1 cellular context compared by ENCODE assay signal in the genomic region with DNA sequence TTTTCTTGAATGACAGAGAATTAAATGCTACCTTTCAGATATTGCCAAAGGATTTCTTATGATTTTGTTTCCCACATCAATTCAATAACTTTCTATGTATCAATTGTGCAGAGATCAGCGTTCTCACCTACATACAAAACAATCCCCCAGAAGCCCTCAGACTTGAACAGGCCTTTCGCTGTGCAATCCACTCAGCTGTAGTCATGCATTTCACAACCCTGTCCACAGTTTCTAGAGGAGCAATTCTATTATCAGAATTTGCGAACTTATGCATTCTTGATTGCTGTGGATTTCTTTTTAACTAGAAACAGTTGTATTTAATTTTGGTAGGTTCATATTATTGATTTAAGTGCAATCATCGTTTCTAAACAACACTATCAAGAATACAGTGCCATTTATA.
TF ChIP-seq lines count a peak whose summit lies in the region.

No MANE protein-coding gene starts in this region.

TF ChIP-seq in HepG2, 621 proteins besides CTCF, POLR2A, EP300 and RAD21 (continued from another document):
- TF ChIP-seq, protein P1, sequence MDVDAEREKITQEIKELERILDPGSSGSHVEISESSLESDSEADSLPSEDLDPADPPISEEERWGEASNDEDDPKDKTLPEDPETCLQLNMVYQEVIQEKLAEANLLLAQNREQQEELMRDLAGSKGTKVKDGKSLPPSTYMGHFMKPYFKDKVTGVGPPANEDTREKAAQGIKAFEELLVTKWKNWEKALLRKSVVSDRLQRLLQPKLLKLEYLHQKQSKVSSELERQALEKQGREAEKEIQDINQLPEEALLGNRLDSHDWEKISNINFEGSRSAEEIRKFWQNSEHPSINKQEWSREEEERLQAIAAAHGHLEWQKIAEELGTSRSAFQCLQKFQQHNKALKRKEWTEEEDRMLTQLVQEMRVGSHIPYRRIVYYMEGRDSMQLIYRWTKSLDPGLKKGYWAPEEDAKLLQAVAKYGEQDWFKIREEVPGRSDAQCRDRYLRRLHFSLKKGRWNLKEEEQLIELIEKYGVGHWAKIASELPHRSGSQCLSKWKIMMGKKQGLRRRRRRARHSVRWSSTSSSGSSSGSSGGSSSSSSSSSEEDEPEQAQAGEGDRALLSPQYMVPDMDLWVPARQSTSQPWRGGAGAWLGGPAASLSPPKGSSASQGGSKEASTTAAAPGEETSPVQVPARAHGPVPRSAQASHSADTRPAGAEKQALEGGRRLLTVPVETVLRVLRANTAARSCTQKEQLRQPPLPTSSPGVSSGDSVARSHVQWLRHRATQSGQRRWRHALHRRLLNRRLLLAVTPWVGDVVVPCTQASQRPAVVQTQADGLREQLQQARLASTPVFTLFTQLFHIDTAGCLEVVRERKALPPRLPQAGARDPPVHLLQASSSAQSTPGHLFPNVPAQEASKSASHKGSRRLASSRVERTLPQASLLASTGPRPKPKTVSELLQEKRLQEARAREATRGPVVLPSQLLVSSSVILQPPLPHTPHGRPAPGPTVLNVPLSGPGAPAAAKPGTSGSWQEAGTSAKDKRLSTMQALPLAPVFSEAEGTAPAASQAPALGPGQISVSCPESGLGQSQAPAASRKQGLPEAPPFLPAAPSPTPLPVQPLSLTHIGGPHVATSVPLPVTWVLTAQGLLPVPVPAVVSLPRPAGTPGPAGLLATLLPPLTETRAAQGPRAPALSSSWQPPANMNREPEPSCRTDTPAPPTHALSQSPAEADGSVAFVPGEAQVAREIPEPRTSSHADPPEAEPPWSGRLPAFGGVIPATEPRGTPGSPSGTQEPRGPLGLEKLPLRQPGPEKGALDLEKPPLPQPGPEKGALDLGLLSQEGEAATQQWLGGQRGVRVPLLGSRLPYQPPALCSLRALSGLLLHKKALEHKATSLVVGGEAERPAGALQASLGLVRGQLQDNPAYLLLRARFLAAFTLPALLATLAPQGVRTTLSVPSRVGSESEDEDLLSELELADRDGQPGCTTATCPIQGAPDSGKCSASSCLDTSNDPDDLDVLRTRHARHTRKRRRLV (CRISPR knock-in tag; IDR thresholded peaks at IDR 0.05) = no peak
- TF ChIP-seq GZF1 (CRISPR knock-in tag; IDR thresholded peaks at IDR 0.05) = no peak
- no peak for TF ChIP-seq NFIB (CRISPR knock-in tag; IDR thresholded peaks at IDR 0.05; ENCODE audit: borderline replicate concordance)
- TF ChIP-seq RFXANK (CRISPR knock-in tag; IDR thresholded peaks at IDR 0.05) = no peak
- no peak for TF ChIP-seq ZFYVE20 (CRISPR knock-in tag; IDR thresholded peaks at IDR 0.05; ENCODE audit: borderline replicate concordance, low read depth)
- TF ChIP-seq ATM (IDR thresholded peaks at IDR 0.05; ENCODE audit: borderline replicate concordance) = no peak
- TF ChIP-seq ZBTB21 (CRISPR knock-in tag; IDR thresholded peaks at IDR 0.05) = no peak
- no peak for TF ChIP-seq SMYD3 (CRISPR knock-in tag; IDR thresholded peaks at IDR 0.05)
- TF ChIP-seq KLF16 (CRISPR knock-in tag; IDR thresholded peaks at IDR 0.05) = no peak
